In the genomic region with DNA sequence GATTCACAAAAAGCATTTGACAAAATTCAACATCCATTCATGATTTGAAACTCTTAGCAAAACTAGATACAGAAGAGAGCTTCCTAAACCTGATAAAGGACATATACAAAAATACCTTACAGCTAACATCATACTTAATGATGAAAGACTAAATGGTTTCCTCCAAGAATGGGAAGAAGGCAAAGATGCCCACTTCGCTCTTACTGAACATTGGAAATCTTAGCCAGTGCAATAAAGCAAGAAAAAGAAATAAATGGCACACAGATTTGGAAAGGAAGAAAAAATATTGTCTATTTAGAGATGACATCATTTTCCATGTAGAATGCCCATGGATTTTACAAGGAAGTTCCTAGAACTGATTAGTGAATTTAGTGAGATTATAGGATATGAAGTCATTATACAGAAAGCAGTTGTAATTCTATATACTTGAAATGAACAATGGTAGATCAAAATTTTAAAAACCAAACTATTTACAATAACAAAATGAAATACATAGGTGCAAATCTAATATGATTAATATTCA, we compare ENCODE assay signal across 20 cellular contexts.
DNase-seq lines count a peak whose midpoint lies in the region; ATAC-seq, FAIRE-seq and TF ChIP-seq lines count a peak whose summit lies in the region.
"Had no signal": no experiment of that assay in that cellular context is flagged by ENCODE, and none has a peak within 500 bp of the region (broad histone marks: within the 10 kb centered on the region; RNA-seq: fewer than 3 reads in every experiment).

No MANE protein-coding gene starts in this region.

- no peaks in the 10 kb centered on the region for H3K4me1 ChIP-seq in effector memory CD4-positive, alpha-beta T cell (ENCODE audit: control insufficient read depth, insufficient read depth, low read length, poor library complexity, severe bottlenecking)
- no peaks in the 10 kb centered on the region for H3K4me1 ChIP-seq in left lung
- H3K4me1 ChIP-seq: BLaER1, Caco-2, HAP-1 had no signal

- intact Hi-C loops in left lung (cut with DNase I) = no loop called here

- no peak overlapping the region for H3K27ac ChIP-seq in effector memory CD4-positive, alpha-beta T cell (ENCODE audit: insufficient read depth, low read length, poor library complexity, severe bottlenecking)
- no peak overlapping the region for H3K27ac ChIP-seq in left lung
- H3K27ac ChIP-seq: BLaER1, C4-2B had no signal

- no peaks in the 10 kb centered on the region for H3K9me3 ChIP-seq in effector memory CD4-positive, alpha-beta T cell (ENCODE audit: control insufficient read depth, low read length)
- H3K9me3 ChIP-seq in left lung = peaks cover 0 to 9% of the 10 kb centered on the region in 2 donors
- H3K9me3 ChIP-seq: Caco-2, HAP-1 had no signal

- no peak for ATAC-seq in left lung
- ATAC-seq: CD8-positive, alpha-beta T cell had no signal

- peaks cover 32% of the 10 kb centered on the region for H3K36me3 ChIP-seq in effector memory CD4-positive, alpha-beta T cell (ENCODE audit: control insufficient read depth, insufficient read depth, low read length)
- peaks cover 0 to 72% of the 10 kb centered on the region in 2 donors for H3K36me3 ChIP-seq in left lung

- peak overlapping the region; percentile 76 for H3K4me3 Mint-ChIP-seq in endothelial cell (ENCODE audit: unreplicated experiment)
- H3K4me3 Mint-ChIP-seq: B cell; CD4-positive, CD25-positive, alpha-beta regulatory T cell; CD8-positive, alpha-beta T cell had no signal

- no peaks in the 10 kb centered on the region for H3K4me1 Mint-ChIP-seq in endothelial cell (ENCODE audit: unreplicated experiment)
- H3K4me1 Mint-ChIP-seq: B cell had no signal

- peak; percentile 38 for FAIRE-seq in D721Med (lab: Jason Lieb, UNC)
- FAIRE-seq in GM19239 (lab: Jason Lieb, UNC) = peak; percentile 8
- FAIRE-seq: GM12891, GM18507 had no signal

- no peaks in the 10 kb centered on the region for H3K9me3 Mint-ChIP-seq in endothelial cell (ENCODE audit: unreplicated experiment)

- H3K36me3 Mint-ChIP-seq in endothelial cell (ENCODE audit: low read depth, unreplicated experiment) = peaks cover 40% of the 10 kb centered on the region

- no peak overlapping the region for H3K27ac Mint-ChIP-seq in endothelial cell (ENCODE audit: unreplicated experiment)
- H3K27ac Mint-ChIP-seq: B cell; CD8-positive, alpha-beta T cell had no signal

- TF ChIP-seq CTCF in D721Med (IDR thresholded peaks at IDR 0.05; ENCODE audit: insufficient read depth, missing control alignments) (no peak), endothelial cell (IDR thresholded peaks at IDR 0.05; ENCODE audit: unreplicated experiment) (no peak), left lung (IDR thresholded peaks at IDR 0.05) (no peak)

- H3K27me3 ChIP-seq in effector memory CD4-positive, alpha-beta T cell (replicated peaks; ENCODE audit: control insufficient read depth, insufficient read depth, low read length, poor library complexity, severe bottlenecking) = no peaks in the 10 kb centered on the region
- H3K27me3 ChIP-seq in left lung = no peaks in the 10 kb centered on the region
- H3K27me3 ChIP-seq: BLaER1 had no signal

- H3K27me3 Mint-ChIP-seq in endothelial cell (ENCODE audit: unreplicated experiment) = no peaks in the 10 kb centered on the region
- H3K27me3 Mint-ChIP-seq: B cell; CD4-positive, CD25-positive, alpha-beta regulatory T cell had no signal

- DNase-seq in D721Med (ENCODE audit: insufficient read length, low spot score) (no peak), GM19239 (ENCODE audit: insufficient read length, low spot score) (no peak), endothelial cell (ENCODE audit: low spot score) (no peak), UCSD-AML1 (lab: John Stamatoyannopoulos, UW; ENCODE audit: unreplicated experiment) (no peak), left lung (no peak)
- no peak for DNase-seq in effector memory CD4-positive, alpha-beta T cell
- DNase-seq: Caco-2; CD4-positive, CD25-positive, alpha-beta regulatory T cell; CD8-positive, alpha-beta T cell; DMS 273 treated with DMSO at 0.1 percent for 48 hours; DMS79; EL; GF-D8; GOT3 had no signal

- H3K4me3 ChIP-seq in effector memory CD4-positive, alpha-beta T cell (ENCODE audit: insufficient read depth, low read depth, low read length, poor library complexity, severe bottlenecking) = no peak overlapping the region
- H3K4me3 ChIP-seq in left lung = no peak overlapping the region
- H3K4me3 ChIP-seq: BLaER1, HAP-1 had no signal
